In genomic region chr15:29925227-29926082, GRCh38 we compare ENCODE assay signal across 9 cellular contexts.
DNase-seq lines count a peak whose midpoint lies in the region; ATAC-seq and TF ChIP-seq lines count a peak whose summit lies in the region.
"Had no signal": no experiment of that assay in that cellular context is flagged by ENCODE, and none has a peak within 500 bp of the region (broad histone marks: within the 10 kb centered on the region; RNA-seq: fewer than 3 reads in every experiment).

No MANE protein-coding gene starts in this region.

- DNase-seq in NOMO-1 treated with DMSO at 0.1 percent for 48 hours (lab: John Stamatoyannopoulos, UW; ENCODE audit: unreplicated experiment) (peak; percentile 0), NOMO-1 (lab: John Stamatoyannopoulos, UW; ENCODE audit: unreplicated experiment in 2 of 2) (no peak), NCI-H524 (lab: John Stamatoyannopoulos, UW) (peak; percentile 68 to 84), cardiac muscle cell (ENCODE audit: low read depth in 1 of 2, low spot score in 1 of 2) (peak; percentile 87 to 91), sigmoid colon (peak; percentile 74), mesenteric fat pad (ENCODE audit: low spot score) (no peak)
- DNase-seq in activated naive CD8-positive, alpha-beta T cell treated with anti-CD3 and anti-CD28 coated beads for 36 hours, result peak; percentile 51

- H3K27me3 ChIP-seq in cardiac muscle cell, result no peaks in the 10 kb centered on the region
- no peaks in the 10 kb centered on the region for H3K27me3 ChIP-seq in sigmoid colon

- H3K4me1 Mint-ChIP-seq in activated naive CD8-positive, alpha-beta T cell treated with anti-CD3 and anti-CD28 coated beads for 36 hours, result peaks cover 3% of the 10 kb centered on the region
- H3K4me1 Mint-ChIP-seq in stimulated activated memory B cell treated with anti-CD40 and anti-IgM and Interleukin-4, amounts not matched to agents 10 μg/mL and 1 μg/mL and 100 μg/mL, for 72 hours, result no peaks in the 10 kb centered on the region
- H3K4me1 Mint-ChIP-seq: CD8-positive, alpha-beta memory T cell had no signal

- H3K36me3 ChIP-seq in cardiac muscle cell (no peaks in the 10 kb centered on the region), sigmoid colon (no peaks in the 10 kb centered on the region)

- peaks cover 89% of the 10 kb centered on the region for H3K27me3 Mint-ChIP-seq in activated naive CD8-positive, alpha-beta T cell treated with anti-CD3 and anti-CD28 coated beads for 36 hours
- H3K27me3 Mint-ChIP-seq in stimulated activated memory B cell treated with anti-CD40 and anti-IgM and Interleukin-4, amounts not matched to agents 10 μg/mL and 1 μg/mL and 100 μg/mL, for 72 hours, result peaks cover 31% of the 10 kb centered on the region

- no peak overlapping the region for H3K27ac Mint-ChIP-seq in activated naive CD8-positive, alpha-beta T cell treated with anti-CD3 and anti-CD28 coated beads for 36 hours
- no peak overlapping the region for H3K27ac Mint-ChIP-seq in stimulated activated memory B cell treated with anti-CD40 and anti-IgM and Interleukin-4, amounts not matched to agents 10 μg/mL and 1 μg/mL and 100 μg/mL, for 72 hours
- H3K27ac Mint-ChIP-seq: CD8-positive, alpha-beta memory T cell had no signal

- H3K4me3 ChIP-seq in cardiac muscle cell, result no peak overlapping the region
- H3K4me3 ChIP-seq in sigmoid colon, result no peak overlapping the region

- peak; percentile 98 for TF ChIP-seq CTCF in cardiac muscle cell (IDR thresholded peaks at IDR 0.05; ENCODE audit: low read depth, low read length)
- TF ChIP-seq CTCF in sigmoid colon (IDR thresholded peaks at IDR 0.05), result peak; percentile 52 to 72 (median 64)

- no peaks in the 10 kb centered on the region for H3K36me3 Mint-ChIP-seq in activated naive CD8-positive, alpha-beta T cell treated with anti-CD3 and anti-CD28 coated beads for 36 hours
- H3K36me3 Mint-ChIP-seq in stimulated activated memory B cell treated with anti-CD40 and anti-IgM and Interleukin-4, amounts not matched to agents 10 μg/mL and 1 μg/mL and 100 μg/mL, for 72 hours, result no peaks in the 10 kb centered on the region
- H3K36me3 Mint-ChIP-seq: CD8-positive, alpha-beta memory T cell had no signal

- ATAC-seq in stimulated activated memory B cell treated with anti-CD40 and anti-IgM and Interleukin-4, amounts not matched to agents 10 μg/mL and 1 μg/mL and 100 μg/mL, for 72 hours, result no peak

- intact Hi-C loops in sigmoid colon (cut with DNase I), result loop anchor here (5.0 to 10.0 kb wide), 3 partner anchors 103 to 261 kb away; partner anchors contain the start of gene TJP1

- H3K9me3 ChIP-seq in cardiac muscle cell (ENCODE audit: low read depth) (no peaks in the 10 kb centered on the region), sigmoid colon (no peaks in the 10 kb centered on the region)

- no peak overlapping the region for H3K4me3 Mint-ChIP-seq in activated naive CD8-positive, alpha-beta T cell treated with anti-CD3 and anti-CD28 coated beads for 36 hours
- H3K4me3 Mint-ChIP-seq in stimulated activated memory B cell treated with anti-CD40 and anti-IgM and Interleukin-4, amounts not matched to agents 10 μg/mL and 1 μg/mL and 100 μg/mL, for 72 hours, result no peak overlapping the region
- H3K4me3 Mint-ChIP-seq: CD8-positive, alpha-beta memory T cell had no signal

- no peak for TF ChIP-seq POLR2A in sigmoid colon (IDR thresholded peaks at IDR 0.05)

- no peaks in the 10 kb centered on the region for H3K9me3 Mint-ChIP-seq in activated naive CD8-positive, alpha-beta T cell treated with anti-CD3 and anti-CD28 coated beads for 36 hours
- no peaks in the 10 kb centered on the region for H3K9me3 Mint-ChIP-seq in stimulated activated memory B cell treated with anti-CD40 and anti-IgM and Interleukin-4, amounts not matched to agents 10 μg/mL and 1 μg/mL and 100 μg/mL, for 72 hours

- H3K4me1 ChIP-seq in cardiac muscle cell (ENCODE audit: low read depth) (peaks cover 23% of the 10 kb centered on the region), sigmoid colon (peaks cover 0 to 6% (median 5%) of the 10 kb centered on the region in 4 donors)

- H3K27ac ChIP-seq in cardiac muscle cell (peak overlapping the region; percentile 97), sigmoid colon (no peak overlapping the region)

- 13 to 49% methylated on average over 5 of the region's 5 CpGs for WGBS in sigmoid colon, 2 donors

- no peak for TF ChIP-seq EP300 in sigmoid colon (IDR thresholded peaks at IDR 0.05)

Comparison
In these comparisons a context has a peak if more than half of its experiments do, and no peak if none do; other contexts are left out.
1. DNase-seq: peak in NOMO-1 treated with DMSO at 0.1 percent for 48 hours (single experiment), NCI-H524 (2 of 2), activated naive CD8-positive, alpha-beta T cell treated with anti-CD3 and anti-CD28 coated beads for 36 hours (single experiment), cardiac muscle cell (2 of 2) and sigmoid colon (single experiment); none in NOMO-1 (0 of 2) and mesenteric fat pad (single experiment).